20 cellular contexts compared by ENCODE assay signal in genomic region chr7:51126324-51126723, GRCh38.
"Had no signal": no experiment of that assay in that cellular context is flagged by ENCODE, and none has a peak within 500 bp of the region (broad histone marks: within the 10 kb centered on the region; RNA-seq: fewer than 3 reads in every experiment).

No MANE protein-coding gene starts in this region.

- H3K9ac ChIP-seq: parathyroid adenoma had no signal

- H3K27me3 ChIP-seq: colonic mucosa, foreskin keratinocyte, sigmoid colon had no signal

- H3K9me3 ChIP-seq: colonic mucosa, lower lobe of right lung, psoas muscle, sigmoid colon had no signal

- H3K4me1 ChIP-seq: colonic mucosa, sigmoid colon had no signal

- H3K36me3 ChIP-seq: colonic mucosa, lower lobe of right lung, sigmoid colon had no signal

- ATAC-seq: esophagus mucosa; foreskin keratinocyte; left lobe of liver; lower lobe of right lung; natural killer cell; psoas muscle; stimulated activated naive B cell treated with anti-CD40 and anti-IgM and Interleukin-4, amounts not matched to agents 10 μg/mL and 1 μg/mL and 100 μg/mL, for 72 hours; stimulated activated naive CD8-positive, alpha-beta T cell treated with anti-CD3 and anti-CD28 coated beads, Interleukin-15, amount 100 ng/mL, for 72 hours had no signal

- H3K27ac ChIP-seq: colonic mucosa, foreskin keratinocyte, lower lobe of right lung, parathyroid adenoma, psoas muscle, sigmoid colon had no signal

- H3K79me2 ChIP-seq: parathyroid adenoma had no signal

- H3K4me3 ChIP-seq: colonic mucosa, lower lobe of right lung, psoas muscle, sigmoid colon, skin epidermis had no signal

- DNase-seq: caudate nucleus; colonic mucosa; effector CD4-positive, alpha-beta T cell; foreskin keratinocyte; hippocampal formation; kidney glomerular epithelial cell; lower lobe of right lung; natural killer cell; nucleus accumbens; psoas muscle; retina; sigmoid colon; stimulated activated CD4-positive, alpha-beta T cell treated with anti-CD3 and anti-CD28 coated beads, Interleukin-4, amount 100 ng/mL, for 4 hours; stimulated activated naive B cell treated with anti-CD40 and anti-IgM and Interleukin-4, amounts not matched to agents 10 μg/mL and 1 μg/mL and 100 μg/mL, for 72 hours; stimulated activated naive CD8-positive, alpha-beta T cell treated with anti-CD3 and anti-CD28 coated beads, Interleukin-15, amount 100 ng/mL, for 72 hours; trophoblast cell had no signal

- H2AFZ ChIP-seq: parathyroid adenoma had no signal
